16 cellular contexts compared by ENCODE assay signal in the genomic region with DNA sequence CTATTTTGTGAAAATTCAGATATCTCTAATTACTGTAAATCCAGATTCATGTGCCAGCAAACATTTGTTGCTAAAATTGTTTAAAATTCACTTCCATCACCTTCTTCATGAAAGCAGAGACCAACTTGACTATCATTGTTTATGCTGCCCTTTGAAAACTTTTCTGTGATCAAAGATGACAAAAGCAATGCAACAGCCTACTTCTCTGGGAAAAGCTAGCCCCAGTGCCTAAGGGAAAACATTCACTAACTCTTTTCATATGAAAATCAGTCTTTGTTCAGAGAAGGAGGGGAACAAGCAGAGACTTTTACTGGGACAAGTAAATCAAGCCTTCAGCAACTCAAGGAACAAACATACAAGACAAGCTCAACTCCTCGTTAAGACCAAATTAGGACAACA.
A peak's percentile ranks its signal among the peaks of the same experiment; 100 is the strongest.
DNase-seq lines count a peak whose midpoint lies in the region; ATAC-seq and TF ChIP-seq lines count a peak whose summit lies in the region.
"Had no signal": no experiment of that assay in that cellular context is flagged by ENCODE, and none has a peak within 500 bp of the region (broad histone marks: within the 10 kb centered on the region; RNA-seq: fewer than 3 reads in every experiment).

No MANE protein-coding gene starts in this region.

- no peaks in the 10 kb centered on the region for H3K36me3 ChIP-seq in HUES64 (ENCODE audit: insufficient read depth, low read length)
- H3K36me3 ChIP-seq in upper lobe of left lung, result no peaks in the 10 kb centered on the region
- H3K36me3 ChIP-seq in esophagus squamous epithelium, result no peaks in the 10 kb centered on the region
- H3K36me3 ChIP-seq: pancreas had no signal

- H3K4me3 Mint-ChIP-seq in type B pancreatic cell, result peak overlapping the region; percentile 37

- ATAC-seq in HG03095 (IDR thresholded peaks at IDR 0.05; ENCODE audit: unreplicated experiment) (no peak), upper lobe of left lung (ENCODE audit: low FRiP score in 2 of 2) (no peak)
- ATAC-seq: pancreas; stimulated activated naive CD8-positive, alpha-beta T cell treated with anti-CD3 and anti-CD28 coated beads, Interleukin-15, Interleukin-2, amounts not matched to agents 100 U/mL and 50 U/mL, for 24 hours had no signal

- H3K4me1 Mint-ChIP-seq in type B pancreatic cell (ENCODE audit: unreplicated experiment), result peaks cover 20% of the 10 kb centered on the region
- H3K4me1 Mint-ChIP-seq: CD4-positive, CD25-positive, alpha-beta regulatory T cell had no signal

- peak overlapping the region; percentile 13; the same call in 1 of the 2 replicates for H3K9ac ChIP-seq in HUES64 (ENCODE audit: low read depth, low read length)

- peaks cover 9% of the 10 kb centered on the region for H3K9me3 Mint-ChIP-seq in type B pancreatic cell

- H3K9me3 ChIP-seq in HUES64 (ENCODE audit: insufficient read depth, low read depth, low read length) (peaks cover 2% of the 10 kb centered on the region), upper lobe of left lung (no peaks in the 10 kb centered on the region), esophagus squamous epithelium (peaks cover 0 to 6% (median 4%) of the 10 kb centered on the region in 3 donors)
- H3K9me3 ChIP-seq: pancreas had no signal

- H3K4me1 ChIP-seq in HUES64 (ENCODE audit: insufficient read depth, low read length), result peaks cover 59% of the 10 kb centered on the region
- H3K4me1 ChIP-seq in upper lobe of left lung, result peaks cover 0 to 5% (median 2%) of the 10 kb centered on the region in 4 donors
- peaks cover 0 to 17% (median 0%) of the 10 kb centered on the region in 3 donors for H3K4me1 ChIP-seq in esophagus squamous epithelium
- H3K4me1 ChIP-seq: pancreas had no signal

- H3K4me3 ChIP-seq in HUES64 (ENCODE audit: low read length) (no peak overlapping the region), coronary artery (peak overlapping the region; percentile 48), upper lobe of left lung (peak overlapping the region in 1 of 4 donors; percentile 2), esophagus squamous epithelium (no peak overlapping the region)
- H3K4me3 ChIP-seq: pancreas had no signal

- whole genome bisulfite sequencing in HUES64, result no CpG with 5 or more reads among the region's 1 CpG
- WGBS in upper lobe of left lung, 2 donors, result 43 to 61% methylated on average over 1 of the region's 1 CpG
- 29 to 41% methylated on average over 1 of the region's 1 CpG for WGBS in esophagus squamous epithelium, 2 donors

- TF ChIP-seq POLR2A in upper lobe of left lung (IDR thresholded peaks at IDR 0.05) (no peak), esophagus squamous epithelium (IDR thresholded peaks at IDR 0.05) (no peak)

- TF ChIP-seq EP300 in upper lobe of left lung (IDR thresholded peaks at IDR 0.05), result no peak

- no peak for DNase-seq in coronary artery (ENCODE audit: low spot score)
- DNase-seq in type B pancreatic cell (ENCODE audit: extremely low spot score, unreplicated experiment), result no peak
- DNase-seq in upper lobe of left lung, result no peak
- DNase-seq in esophagus squamous epithelium (lab: John Stamatoyannopoulos, UW), result no peak
- DNase-seq: activated effector memory CD4-positive, alpha-beta T cell treated with anti-CD3 and anti-CD28 coated beads, Interleukin-2, amount 50 U/mL, for 16 hours; aorta; CD4-positive, CD25-positive, alpha-beta regulatory T cell; immature natural killer cell; NCI-H1417; NCI-H345; pancreas; stimulated activated CD4-positive, alpha-beta T cell treated with anti-CD3 and anti-CD28 coated beads, Interleukin-12 subunit alpha, Interleukin-12 subunit beta, amount 100 ng/mL, for 4 hours; stimulated activated naive CD8-positive, alpha-beta T cell treated with anti-CD3 and anti-CD28 coated beads, Interleukin-15, Interleukin-2, amounts not matched to agents 100 U/mL and 50 U/mL, for 24 hours had no signal

- intact Hi-C loops in esophagus squamous epithelium (cut with DNase I), result no loop called here

- H3K27ac Mint-ChIP-seq in type B pancreatic cell, result no peak overlapping the region
- H3K27ac Mint-ChIP-seq: CD4-positive, CD25-positive, alpha-beta regulatory T cell; immature natural killer cell had no signal

- H3K27ac ChIP-seq in HUES64 (ENCODE audit: low read depth, low read length) (peak overlapping the region; percentile 93), coronary artery (no peak overlapping the region), layer of hippocampus (ENCODE audit: low read depth, low read length) (peak overlapping the region; percentile 54), upper lobe of left lung (peak overlapping the region in 1 of 4 donors; percentile 0), esophagus squamous epithelium (peak overlapping the region in 2 of 4 donors; percentile 10 to 18)
- H3K27ac ChIP-seq: pancreas had no signal

- H3K27me3 ChIP-seq in HUES64 (ENCODE audit: insufficient read depth, low read length) (no peaks in the 10 kb centered on the region), layer of hippocampus (ENCODE audit: control insufficient read depth, insufficient read depth, low read length) (no peaks in the 10 kb centered on the region), upper lobe of left lung (no peaks in the 10 kb centered on the region), esophagus squamous epithelium (no peaks in the 10 kb centered on the region)
- H3K27me3 ChIP-seq: pancreas had no signal

- H3K27me3 Mint-ChIP-seq in type B pancreatic cell, result no peaks in the 10 kb centered on the region

- TF ChIP-seq CTCF in coronary artery (IDR thresholded peaks at IDR 0.05) (no peak), type B pancreatic cell (conservative IDR thresholded peaks at IDR 0.05) (no peak), upper lobe of left lung (IDR thresholded peaks at IDR 0.05) (no peak), esophagus squamous epithelium (IDR thresholded peaks at IDR 0.05) (no peak)

- H3K36me3 Mint-ChIP-seq in type B pancreatic cell, result no peaks in the 10 kb centered on the region
- H3K36me3 Mint-ChIP-seq: CD4-positive, CD25-positive, alpha-beta regulatory T cell; immature natural killer cell had no signal

Comparison
In these comparisons a context has a peak if more than half of its experiments do, and no peak if none do; other contexts are left out.
1. H3K27ac ChIP-seq: peak in HUES64 (single experiment) and layer of hippocampus (single experiment); none in coronary artery (0 of 2).